In genomic region chr17:76384222-76384986, GRCh38 we compare ENCODE assay signal across 7 cellular contexts.
DNase-seq lines count a peak whose midpoint lies in the region; ATAC-seq lines count a peak whose summit lies in the region.

A gene with protein sequence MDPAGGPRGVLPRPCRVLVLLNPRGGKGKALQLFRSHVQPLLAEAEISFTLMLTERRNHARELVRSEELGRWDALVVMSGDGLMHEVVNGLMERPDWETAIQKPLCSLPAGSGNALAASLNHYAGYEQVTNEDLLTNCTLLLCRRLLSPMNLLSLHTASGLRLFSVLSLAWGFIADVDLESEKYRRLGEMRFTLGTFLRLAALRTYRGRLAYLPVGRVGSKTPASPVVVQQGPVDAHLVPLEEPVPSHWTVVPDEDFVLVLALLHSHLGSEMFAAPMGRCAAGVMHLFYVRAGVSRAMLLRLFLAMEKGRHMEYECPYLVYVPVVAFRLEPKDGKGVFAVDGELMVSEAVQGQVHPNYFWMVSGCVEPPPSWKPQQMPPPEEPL (plus strand): TSS chr17:76384609. CDS start chr17:76385645, 1,036 bp downstream.

- no peaks in the 10 kb centered on the region for H3K36me3 ChIP-seq in mucosa of stomach (ENCODE audit: control insufficient read depth, insufficient read depth, low read length)

- H3K36me3 Mint-ChIP-seq in stimulated activated memory B cell treated with anti-CD40 and anti-IgM and Interleukin-4, amounts not matched to agents 10 μg/mL and 1 μg/mL and 100 μg/mL, for 72 hours: peaks cover 6% of the 10 kb centered on the region

- peaks cover 30% of the 10 kb centered on the region for H3K27me3 ChIP-seq in mucosa of stomach (ENCODE audit: control insufficient read depth, insufficient read depth, low read length)

- peak within 1 kb of the TSS; percentile 87 for H3K27ac Mint-ChIP-seq in stimulated activated memory B cell treated with anti-CD40 and anti-IgM and Interleukin-4, amounts not matched to agents 10 μg/mL and 1 μg/mL and 100 μg/mL, for 72 hours

- peak within 1 kb of the TSS; percentile 47 for H3K9ac ChIP-seq in mucosa of stomach (ENCODE audit: low read length)

- ATAC-seq in GM18498 (IDR thresholded peaks at IDR 0.05; ENCODE audit: unreplicated experiment) (peak; percentile 60), HG02678 (IDR thresholded peaks at IDR 0.05; ENCODE audit: unreplicated experiment) (peak; percentile 67)
- peak; percentile 87 for ATAC-seq in stimulated activated memory B cell treated with anti-CD40 and anti-IgM and Interleukin-4, amounts not matched to agents 10 μg/mL and 1 μg/mL and 100 μg/mL, for 72 hours

- no peaks in the 10 kb centered on the region for H3K9me3 Mint-ChIP-seq in stimulated activated memory B cell treated with anti-CD40 and anti-IgM and Interleukin-4, amounts not matched to agents 10 μg/mL and 1 μg/mL and 100 μg/mL, for 72 hours

- DNase-seq in NCI-H510A treated with DMSO at 0.1 percent for 48 hours (lab: John Stamatoyannopoulos, UW): peak; percentile 37
- DNase-seq in activated CD8-positive, alpha-beta memory T cell treated with anti-CD3 and anti-CD28 coated beads, Interleukin-2, amount 50 U/mL, for 48 hours: peak; percentile 89
- DNase-seq in epithelial cell of prostate (ENCODE audit: low read depth, low spot score): peak; percentile 40

- peak within 1 kb of the TSS; percentile 85 for H3K4me3 Mint-ChIP-seq in stimulated activated memory B cell treated with anti-CD40 and anti-IgM and Interleukin-4, amounts not matched to agents 10 μg/mL and 1 μg/mL and 100 μg/mL, for 72 hours

- H3K4me3 ChIP-seq in mucosa of stomach (ENCODE audit: low read length): peak within 1 kb of the TSS; percentile 41

- H3K27me3 Mint-ChIP-seq in stimulated activated memory B cell treated with anti-CD40 and anti-IgM and Interleukin-4, amounts not matched to agents 10 μg/mL and 1 μg/mL and 100 μg/mL, for 72 hours: peaks cover 17% of the 10 kb centered on the region

- H3K9me3 ChIP-seq in mucosa of stomach (ENCODE audit: control insufficient read depth, low read length): no peaks in the 10 kb centered on the region

- peaks cover 26% of the 10 kb centered on the region for H3K4me1 Mint-ChIP-seq in stimulated activated memory B cell treated with anti-CD40 and anti-IgM and Interleukin-4, amounts not matched to agents 10 μg/mL and 1 μg/mL and 100 μg/mL, for 72 hours

- peaks cover 32% of the 10 kb centered on the region for H3K4me1 ChIP-seq in mucosa of stomach (ENCODE audit: control insufficient read depth, insufficient read depth, low read length)

- H3K27ac ChIP-seq in epithelial cell of prostate: peak within 1 kb of the TSS; percentile 93

Comparison
In these comparisons a context has a peak if more than half of its experiments do, and no peak if none do; other contexts are left out.
1. Peak in every context shown above with its lines: DNase-seq, ATAC-seq, H3K4me3 ChIP-seq and H3K27ac ChIP-seq.
2. DNase-seq: peak in every context shown above with its lines; median percentile 89 in activated CD8-positive, alpha-beta memory T cell treated with anti-CD3 and anti-CD28 coated beads, Interleukin-2, amount 50 U/mL, for 48 hours; 40 in epithelial cell of prostate; 37 in NCI-H510A treated with DMSO at 0.1 percent for 48 hours.